17 cellular contexts compared by ENCODE assay signal in genomic region chr21:32366191-32366590, GRCh38. TPM values are rescaled to one million over a fixed set of nuclear protein-coding genes. Genes with fewer than 3 reads are reported as not detected.
A peak's percentile ranks its signal among the peaks of the same experiment; 100 is the strongest.
DNase-seq lines count a peak whose midpoint lies in the region; ATAC-seq and TF ChIP-seq lines count a peak whose summit lies in the region.
"Had no signal": no experiment of that assay in that cellular context is flagged by ENCODE, and none has a peak within 500 bp of the region (broad histone marks: within the 10 kb centered on the region; RNA-seq: fewer than 3 reads in every experiment).

No MANE protein-coding gene starts in this region.

- H3K4me1 ChIP-seq in prostate gland (replicated peaks) = peaks cover 26% of the 10 kb centered on the region
- H3K4me1 ChIP-seq: BE2C had no signal

- intact Hi-C loops in prostate gland (cut with DNase I) = no loop called here

- no peaks in the 10 kb centered on the region for H3K27me3 Mint-ChIP-seq in stimulated activated naive CD8-positive, alpha-beta T cell treated with anti-CD3 and anti-CD28 coated beads, Interleukin-15, amount 100 ng/mL, for 72 hours
- H3K27me3 Mint-ChIP-seq in brain = no peaks in the 10 kb centered on the region
- no peaks in the 10 kb centered on the region for H3K27me3 Mint-ChIP-seq in immature natural killer cell (ENCODE audit: low read depth in 3 of 3)
- H3K27me3 Mint-ChIP-seq: CD4-positive, alpha-beta memory T cell had no signal

- H3K4me1 Mint-ChIP-seq in stimulated activated naive CD8-positive, alpha-beta T cell treated with anti-CD3 and anti-CD28 coated beads, Interleukin-15, amount 100 ng/mL, for 72 hours = peaks cover 3% of the 10 kb centered on the region
- H3K4me1 Mint-ChIP-seq in brain (peaks cover 7% of the 10 kb centered on the region), immature natural killer cell (no peaks in the 10 kb centered on the region)

- WGBS in prostate gland = 85% methylated on average over 4 of the region's 4 CpGs

- H3K9me3 ChIP-seq in prostate gland = no peaks in the 10 kb centered on the region
- H3K9me3 ChIP-seq: BE2C had no signal

- no peak for DNase-seq in stimulated activated naive CD8-positive, alpha-beta T cell treated with anti-CD3 and anti-CD28 coated beads, Interleukin-15, amount 100 ng/mL, for 72 hours
- no peak for DNase-seq in stimulated activated naive CD8-positive, alpha-beta T cell treated with anti-CD3 and anti-CD28 coated beads, Interleukin-15, Interleukin-2, amounts not matched to agents 100 U/mL and 50 U/mL, for 24 hours
- DNase-seq in prostate gland (ENCODE audit: low spot score) (no peak), immature natural killer cell (no peak), NCI-H2227 (lab: John Stamatoyannopoulos, UW; ENCODE audit: unreplicated experiment) (no peak)
- DNase-seq: CD4-positive, alpha-beta memory T cell; COR-L47; DMS153; DMS79 treated with DMSO at 0.1 percent for 48 hours; EL; GDM1; HCEC 1CT; HFFc6 had no signal

- H3K4me3 ChIP-seq in prostate gland = no peak overlapping the region

- H3K36me3 ChIP-seq in prostate gland = peaks cover 3 to 7% of the 10 kb centered on the region in 2 donors

- TF ChIP-seq CTCF in brain (conservative IDR thresholded peaks at IDR 0.05) (no peak), prostate gland (IDR thresholded peaks at IDR 0.05) (no peak)

- no peak for TF ChIP-seq POLR2A in prostate gland (IDR thresholded peaks at IDR 0.05)

- H3K4me3 Mint-ChIP-seq in stimulated activated naive CD8-positive, alpha-beta T cell treated with anti-CD3 and anti-CD28 coated beads, Interleukin-15, amount 100 ng/mL, for 72 hours = no peak overlapping the region
- no peak overlapping the region for H3K4me3 Mint-ChIP-seq in brain
- no peak overlapping the region for H3K4me3 Mint-ChIP-seq in immature natural killer cell
- H3K4me3 Mint-ChIP-seq: CD4-positive, alpha-beta memory T cell; HFFc6 had no signal

- H3K36me3 Mint-ChIP-seq in brain = peaks cover 62% of the 10 kb centered on the region
- peaks cover 13 to 60% (median 28%) of the 10 kb centered on the region in 3 donors for H3K36me3 Mint-ChIP-seq in immature natural killer cell

- H3K27me3 ChIP-seq in prostate gland (replicated peaks; ENCODE audit: insufficient read depth) = no peaks in the 10 kb centered on the region
- H3K27me3 ChIP-seq: BE2C had no signal

- no peak for ATAC-seq in stimulated activated naive CD8-positive, alpha-beta T cell treated with anti-CD3 and anti-CD28 coated beads, Interleukin-15, amount 100 ng/mL, for 72 hours
- no peak for ATAC-seq in stimulated activated naive CD8-positive, alpha-beta T cell treated with anti-CD3 and anti-CD28 coated beads, Interleukin-15, Interleukin-2, amounts not matched to agents 100 U/mL and 50 U/mL, for 24 hours
- ATAC-seq in GM18858 (IDR thresholded peaks at IDR 0.05; ENCODE audit: unreplicated experiment) = no peak

- peak overlapping the region; percentile 19 to 71 for H3K27ac Mint-ChIP-seq in stimulated activated naive CD8-positive, alpha-beta T cell treated with anti-CD3 and anti-CD28 coated beads, Interleukin-15, amount 100 ng/mL, for 72 hours
- H3K27ac Mint-ChIP-seq in brain (peak overlapping the region in 3 of 5 experiments; percentile 28 to 52 (median 42)), immature natural killer cell (peak overlapping the region in 1 of 6 donors; percentile 17)
- H3K27ac Mint-ChIP-seq: HFFc6 had no signal

- peak overlapping the region; percentile 85 to 91 for H3K27ac ChIP-seq in prostate gland
- H3K27ac ChIP-seq: C4-2B had no signal

- H3K9me3 Mint-ChIP-seq in stimulated activated naive CD8-positive, alpha-beta T cell treated with anti-CD3 and anti-CD28 coated beads, Interleukin-15, amount 100 ng/mL, for 72 hours = no peaks in the 10 kb centered on the region
- H3K9me3 Mint-ChIP-seq in brain = no peaks in the 10 kb centered on the region
- peaks cover 0 to 2% (median 0%) of the 10 kb centered on the region in 6 donors for H3K9me3 Mint-ChIP-seq in immature natural killer cell
- H3K9me3 Mint-ChIP-seq: HFFc6 had no signal

RNA-seq across cellular contexts. Expression of gene URB1, which starts 26.6 kb away (rescaled TPM):
- polyA plus RNA-seq in brain (ENCODE audit: insufficient read depth, low read depth, low replicate concordance) (8.1 TPM), immature natural killer cell (1 to 10 TPM; 1.1 to 2.3 (median 1.3) TPM)
- 10 to 100 TPM; 33.4 to 41.4 TPM for total RNA-seq in prostate gland

RNA-seq across cellular contexts. Expression of gene EVA1C, which starts 46.3 kb away (rescaled TPM):
- polyA plus RNA-seq in brain (ENCODE audit: insufficient read depth, low read depth, low replicate concordance) = 14.1 TPM
- total RNA-seq in prostate gland = 10 to 100 TPM; 45.7 to 48.6 TPM
- 10 to 100 TPM in 2 of 3 donors, 1 to 10 TPM in 1; 9.0 to 33.8 (median 20.0) TPM for polyA plus RNA-seq in immature natural killer cell
